In genomic region chr1:76939817-76940216, GRCh38 we compare ENCODE assay signal across 15 cellular contexts.
"Had no signal": no experiment of that assay in that cellular context is flagged by ENCODE, and none has a peak within 500 bp of the region (broad histone marks: within the 10 kb centered on the region; RNA-seq: fewer than 3 reads in every experiment).

No MANE protein-coding gene starts in this region.

- ATAC-seq: left lobe of liver had no signal

- H3K36me3 ChIP-seq: colonic mucosa, esophagus muscularis mucosa, pancreas, sigmoid colon, stomach had no signal

- H3K27ac ChIP-seq: colonic mucosa, esophagus muscularis mucosa, pancreas, sigmoid colon, stomach, testis had no signal

- H3K9me3 ChIP-seq: colonic mucosa, esophagus muscularis mucosa, pancreas, sigmoid colon, stomach, testis had no signal

- H3K27me3 ChIP-seq: colonic mucosa, esophagus muscularis mucosa, pancreas, sigmoid colon, stomach, testis had no signal

- DNase-seq: activated CD4-positive, alpha-beta T cell treated with anti-CD3 and anti-CD28 coated beads, Interleukin-2, amount 10 ng/mL, durations not matched to agents 7 days and 5 days; activated gamma-delta T cell treated with Interleukin-2 at 50 U/mL for 16 hours; amniotic stem cell; central memory CD4-positive, alpha-beta T cell; colonic mucosa; hippocampal formation; mammary epithelial cell; naive B cell; pancreas; sigmoid colon; stimulated activated CD4-positive, alpha-beta T cell treated with anti-CD3 and anti-CD28 coated beads, Interleukin-1b, Interleukin-23, amount 100 ng/mL, for 48 hours; stomach; testis had no signal

- H3K4me3 ChIP-seq: colonic mucosa, esophagus muscularis mucosa, pancreas, sigmoid colon, stomach, testis had no signal

- H3K4me1 ChIP-seq: colonic mucosa, esophagus muscularis mucosa, pancreas, sigmoid colon, testis had no signal
